In genomic region chr2:159712194-159712928, GRCh38 we compare ENCODE assay signal across 8 cellular contexts. TPM values are rescaled to one million over a fixed set of nuclear protein-coding genes. Genes with fewer than 3 reads are reported as not detected.
DNase-seq lines count a peak whose midpoint lies in the region; TF ChIP-seq lines count a peak whose summit lies in the region.

Gene MARCHF7 (plus strand): TSS chr2:159712506. CDS start chr2:159729023, 16,517 bp downstream.

- TF ChIP-seq RAD21 in neural cell (conservative IDR thresholded peaks at IDR 0.05), result peak; percentile 73

- H3K36me3 ChIP-seq in ES-I3 (ENCODE audit: insufficient read depth, low read length) (peaks cover 5% of the 10 kb centered on the region), H7 (replicated peaks; ENCODE audit: control insufficient read depth, insufficient read depth, low read length) (no peaks in the 10 kb centered on the region; the same call in none of the 2 replicates), Loucy (ENCODE audit: insufficient read depth, low read length) (0 out of 2 replicates have a peak, but pooled peaks cover 10% of the 10 kb centered on the region), neural cell (ENCODE audit: insufficient read depth, low read length) (peaks cover 4% of the 10 kb centered on the region), stomach (peaks cover 5 to 21% (median 18%) of the 10 kb centered on the region in 4 donors)

- peaks cover 50% of the 10 kb centered on the region for H4K20me1 ChIP-seq in Loucy (ENCODE audit: insufficient read depth, low read length, poor library complexity, severe bottlenecking)
- H4K20me1 ChIP-seq in neural cell (ENCODE audit: insufficient read depth), result peaks cover 4% of the 10 kb centered on the region

- TF ChIP-seq CTCF in Loucy (conservative IDR thresholded peaks at IDR 0.05; ENCODE audit: low read length) (peak; percentile 57), neural cell (IDR thresholded peaks at IDR 0.05; ENCODE audit: poor library complexity, severe bottlenecking) (peak; percentile 97), stomach (IDR thresholded peaks at IDR 0.05) (peak in 2 of 7 experiments; percentile 33 to 58)

- H3K27me3 ChIP-seq in H7 (ENCODE audit: control insufficient read depth, insufficient read depth, low read length), result no peaks in the 10 kb centered on the region
- H3K27me3 ChIP-seq in Loucy (ENCODE audit: insufficient read depth, low read length, poor library complexity, severe bottlenecking), result no peaks in the 10 kb centered on the region
- no peaks in the 10 kb centered on the region for H3K27me3 ChIP-seq in neural cell (ENCODE audit: insufficient read depth, low read depth, low read length)
- H3K27me3 ChIP-seq in stomach, result no peaks in the 10 kb centered on the region

- H3K4me3 ChIP-seq in H7 (ENCODE audit: insufficient read depth, low read depth, low read length), result peak within 1 kb of the TSS; percentile 94
- peak within 1 kb of the TSS; percentile 92 for H3K4me3 ChIP-seq in Loucy (ENCODE audit: low read length, poor library complexity, severe bottlenecking)
- peak within 1 kb of the TSS; percentile 94 for H3K4me3 ChIP-seq in neural cell (ENCODE audit: low read length)
- peak within 1 kb of the TSS; percentile 79 to 96 (median 86) for H3K4me3 ChIP-seq in stomach

- no peaks in the 10 kb centered on the region for H3F3A ChIP-seq in Loucy (ENCODE audit: low read depth)
- peaks cover 6% of the 10 kb centered on the region for H3F3A ChIP-seq in neural cell (ENCODE audit: insufficient read depth, low read length, poor library complexity, severe bottlenecking)

- H3K4me2 ChIP-seq in Loucy (ENCODE audit: low read depth, low read length, poor library complexity, severe bottlenecking), result peak within 1 kb of the TSS; percentile 93
- H3K4me2 ChIP-seq in neural cell (ENCODE audit: low read length), result peak within 1 kb of the TSS; percentile 80

- peak within 1 kb of the TSS; percentile 98 for H3K27ac ChIP-seq in neural cell (ENCODE audit: low read length)
- H3K27ac ChIP-seq in stomach, result peak within 1 kb of the TSS; percentile 97 to 100 (median 99)

- H3K79me2 ChIP-seq in Loucy (ENCODE audit: insufficient read depth, low read length), result peaks cover 51% of the 10 kb centered on the region
- H3K79me2 ChIP-seq in neural cell (replicated peaks; ENCODE audit: insufficient read depth, low read length), result peaks cover 48% of the 10 kb centered on the region

- intact Hi-C loops in stomach (cut with DNase I; ENCODE audit: low total_unique reads), result no loop called here

- H3K9me3 ChIP-seq in ES-I3 (ENCODE audit: control insufficient read depth, insufficient read depth, low read length) (no peaks in the 10 kb centered on the region), Loucy (ENCODE audit: insufficient read depth, low read depth, low read length) (no peaks in the 10 kb centered on the region), neural cell (ENCODE audit: low read length) (no peaks in the 10 kb centered on the region), stomach (no peaks in the 10 kb centered on the region)

- WGBS in stomach, 5 donors, result 0 to 1% (median 0%) methylated on average over 41 to 68 of the region's 68 CpGs

- peak; percentile 96 for DNase-seq in H7
- peak; percentile 96 for DNase-seq in activated effector memory CD4-positive, alpha-beta T cell treated with Interleukin-2 at 50 U/mL for 16 hours
- DNase-seq in fibroblast of the conjunctiva (ENCODE audit: low read depth), result peak; percentile 92
- peak; percentile 97 for DNase-seq in stomach

- no peaks in the 10 kb centered on the region for H3K9me2 ChIP-seq in Loucy (replicated peaks; ENCODE audit: low read depth, low read length)
- no peaks in the 10 kb centered on the region for H3K9me2 ChIP-seq in neural cell (ENCODE audit: insufficient read depth, low read length)

- TF ChIP-seq POLR2A in Raji (IDR thresholded peaks at IDR 0.05; ENCODE audit: insufficient read depth, low read depth, low read length) (peak; percentile 92), stomach (IDR thresholded peaks at IDR 0.05) (peak in 2 of 4 donors; percentile 89 to 93)

- TF ChIP-seq EP300 in neural cell (conservative IDR thresholded peaks at IDR 0.05; ENCODE audit: poor library complexity, severe bottlenecking) (peak; percentile 81), stomach (IDR thresholded peaks at IDR 0.05) (peak; percentile 39)

- H3K4me1 ChIP-seq in ES-I3 (ENCODE audit: insufficient read depth, low read length) (peaks cover 16% of the 10 kb centered on the region), Loucy (ENCODE audit: insufficient read depth, low read length, poor library complexity, severe bottlenecking) (peaks cover 53% of the 10 kb centered on the region), stomach (peaks cover 27 to 55% (median 50%) of the 10 kb centered on the region in 4 donors)

- peak within 1 kb of the TSS; percentile 93 for H3K9ac ChIP-seq in ES-I3 (ENCODE audit: low read depth, low read length)
- peak within 1 kb of the TSS; percentile 98 for H3K9ac ChIP-seq in Loucy (ENCODE audit: low read depth, low read length, poor library complexity, severe bottlenecking)
- peak within 1 kb of the TSS; percentile 99 for H3K9ac ChIP-seq in neural cell (ENCODE audit: low read length)

- H2AFZ ChIP-seq in Loucy (ENCODE audit: low read length) (peak within 1 kb of the TSS; percentile 97), neural cell (ENCODE audit: low read depth, low read length) (peak within 1 kb of the TSS; percentile 79)

TF ChIP-seq in neural cell, 6 proteins besides CTCF, POLR2A, EP300 and RAD21:
- peak; percentile 79 for TF ChIP-seq MXI1 (conservative IDR thresholded peaks at IDR 0.05; ENCODE audit: poor library complexity, severe bottlenecking)
- peak; percentile 94 for TF ChIP-seq REST (IDR thresholded peaks at IDR 0.05; ENCODE audit: borderline replicate concordance)
- peak; percentile 91 for TF ChIP-seq TAF1 (IDR thresholded peaks at IDR 0.05; ENCODE audit: low read depth)
- TF ChIP-seq EZH2 (IDR thresholded peaks at IDR 0.05; ENCODE audit: borderline replicate concordance, insufficient read depth, low read length, poor library complexity, severe bottlenecking), result no peak
- TF ChIP-seq POLR2AphosphoS5 (IDR thresholded peaks at IDR 0.05), result peak; percentile 99
- TF ChIP-seq SMC3 (conservative IDR thresholded peaks at IDR 0.05; ENCODE audit: poor library complexity), result peak; percentile 77

RNA-seq across cellular contexts. Expression of gene MARCHF7, which starts in this region (rescaled TPM):
- 121 and 129 TPM in 2 replicates for total RNA-seq in H7 (2014; rRNA removed; shearing (Covaris generic))
- polyA plus RNA-seq in neural cell (179 and 193 TPM in 2 replicates), stomach (10 to 100 TPM; 17.9 to 25.8 (median 21.3) TPM)
- 347 and 382 TPM in 2 replicates for polyA minus RNA-seq in neural cell
- 100 to 1,000 TPM in 1 of 5 donors, 10 to 100 TPM in 3, 1 to 10 TPM in 1; 4.9 to 150 (median 65.2) TPM for total RNA-seq in stomach

Comparison
In these comparisons a context has a peak if more than half of its experiments do, and no peak if none do; other contexts are left out.
1. Peak in every context shown above with its lines: DNase-seq, H3K4me3 ChIP-seq and H3K27ac ChIP-seq.